ENCODE assay signal across 8 cellular contexts in genomic region chr3:8769088-8769822, GRCh38.
DNase-seq lines count a peak whose midpoint lies in the region; ATAC-seq and TF ChIP-seq lines count a peak whose summit lies in the region.

Gene OXTR (minus strand): TSS chr3:8769613. CDS start chr3:8768187, 1,426 bp downstream.

- no peak within 1 kb of the TSS for H3K9ac ChIP-seq in iPS-20b (ENCODE audit: low read depth, low read length)

- H3K9me3 ChIP-seq in iPS-20b (ENCODE audit: insufficient read depth, low read depth, low read length), result no peaks in the 10 kb centered on the region

- H3K4me1 ChIP-seq in iPS-20b (ENCODE audit: insufficient read depth, low read length), result peaks cover 25% of the 10 kb centered on the region

- H3K36me3 ChIP-seq in brain microvascular endothelial cell (replicated peaks) (no peaks in the 10 kb centered on the region), iPS-20b (ENCODE audit: insufficient read depth, low read depth, low read length) (no peaks in the 10 kb centered on the region)

- peak; percentile 57 for ATAC-seq in GM21825 (IDR thresholded peaks at IDR 0.05; ENCODE audit: unreplicated experiment)

- TF ChIP-seq CTCF in GM12864 (IDR thresholded peaks at IDR 0.05; ENCODE audit: low read depth, low read length, missing control alignments) (peak; percentile 98), brain microvascular endothelial cell (IDR thresholded peaks at IDR 0.05; ENCODE audit: low read depth, low read length, missing control alignments) (peak; percentile 92)

- H3K27me3 ChIP-seq in brain microvascular endothelial cell (replicated peaks) (no peaks in the 10 kb centered on the region), iPS-20b (ENCODE audit: insufficient read depth, low read length) (peaks cover 64% of the 10 kb centered on the region)

- in situ Hi-C loops in KBM-7 (cut with MboI; ENCODE audit: low pct_unique_long_range_greater_than_20kb, low sequenced_read_pairs) (no loop called here), brain microvascular endothelial cell (cut with HindIII; ENCODE audit: low pct_ligation_motif_present, low sequenced_read_pairs) (no loop called here)

- H3K27ac ChIP-seq in brain microvascular endothelial cell, result peak within 1 kb of the TSS; percentile 43
- no peak within 1 kb of the TSS for H3K27ac ChIP-seq in iPS-20b (ENCODE audit: low read length)

- no peak for DNase-seq in GM12864 (ENCODE audit: low read depth)
- DNase-seq in KBM-7, result peak; percentile 70
- DNase-seq in T-helper 2 cell, result peak in 3 of 5 experiments; percentile 17 to 54 (median 29)
- peak; percentile 79 for DNase-seq in brain microvascular endothelial cell
- peak; percentile 51 for DNase-seq in smooth muscle cell of the brain vasculature (ENCODE audit: low read depth, low spot score)
- no peak for DNase-seq in NK-92 treated with Interleukin-12 subunit alpha and Interleukin-12 subunit beta, amount 100 ng/mL, for 24 hours (lab: John Stamatoyannopoulos, UW)

- peak within 1 kb of the TSS; percentile 58 for H3K4me3 ChIP-seq in GM12864 (ENCODE audit: low read depth, low read length)
- peak within 1 kb of the TSS; percentile 60 for H3K4me3 ChIP-seq in brain microvascular endothelial cell (ENCODE audit: low read depth, low read length)
- H3K4me3 ChIP-seq in iPS-20b (ENCODE audit: low read length), result peak within 1 kb of the TSS; percentile 65

Comparison
In these comparisons a context has a peak if more than half of its experiments do, and no peak if none do; other contexts are left out.
1. DNase-seq: peak in KBM-7 (single experiment), T-helper 2 cell (3 of 5), brain microvascular endothelial cell (single experiment) and smooth muscle cell of the brain vasculature (single experiment); none in GM12864 (single experiment) and NK-92 treated with Interleukin-12 subunit alpha and Interleukin-12 subunit beta, amount 100 ng/mL, for 24 hours (single experiment).
2. Peak in every context shown above with its lines, with median percentiles within 50 percentile points of each other: H3K4me3 ChIP-seq.